ENCODE assay signal across 11 cellular contexts in genomic region chr21:43355925-43356289, GRCh38.
DNase-seq lines count a peak whose midpoint lies in the region; ATAC-seq and TF ChIP-seq lines count a peak whose summit lies in the region.
"Had no signal": no experiment of that assay in that cellular context is flagged by ENCODE, and none has a peak within 500 bp of the region (broad histone marks: within the 10 kb centered on the region; RNA-seq: fewer than 3 reads in every experiment).

No MANE protein-coding gene starts in this region.

- H3K27me3 Mint-ChIP-seq in GM23338 (ENCODE audit: insufficient read depth, low read depth, poor library complexity) (peaks cover 12% of the 10 kb centered on the region), WTC11 (ENCODE audit: low read depth) (no peaks in the 10 kb centered on the region), T-cell (no peaks in the 10 kb centered on the region)

- H3K27me3 ChIP-seq in BLaER1 treated with 17β-estradiol and CSF1 and Interleukin-3, amounts not matched to agents 10 nM and 100 nM = 0 out of 22 replicates have a peak, but pooled peaks cover 0 to 7% (median 0%) of the 10 kb centered on the region in 11 experiments
- no peaks in the 10 kb centered on the region for H3K27me3 ChIP-seq in GM23338 (ENCODE audit: insufficient read depth)
- H3K27me3 ChIP-seq in GM23248 (replicated peaks; ENCODE audit: insufficient read depth) = no peaks in the 10 kb centered on the region

- no peaks in the 10 kb centered on the region for H3K9me2 ChIP-seq in GM23338 (ENCODE audit: insufficient read depth)
- H3K9me2 ChIP-seq in GM23248 (ENCODE audit: insufficient read depth) = no peaks in the 10 kb centered on the region

- POLR2A ChIA-PET in WTC11 (lab: Charles Lee) (no interaction called here), T-cell (lab: Charles Lee) (no interaction called here)

- H3K36me3 ChIP-seq in BLaER1 treated with 17β-estradiol and CSF1 and Interleukin-3, amounts not matched to agents 10 nM and 100 nM = no peaks in the 10 kb centered on the region
- H3K36me3 ChIP-seq in GM23338 (ENCODE audit: insufficient read depth) (no peaks in the 10 kb centered on the region), GM23248 (ENCODE audit: low read depth) (no peaks in the 10 kb centered on the region)

- 81% methylated on average over 7 of the region's 7 CpGs for WGBS in GM23248 (ENCODE audit: low coverage in 1 of 2, low lambda C conversion rate in 2 of 2, missing lambda C conversion rate in 2 of 2), 2 experiments

- peak overlapping the region in 1 of 11 experiments; percentile 19; a peak in 1 of 22 replicates for H3K9ac ChIP-seq in BLaER1 treated with 17β-estradiol and CSF1 and Interleukin-3, amounts not matched to agents 10 nM and 100 nM
- H3K9ac ChIP-seq in GM23248 = no peak overlapping the region

- in situ Hi-C loops in GM23248 (cut with MboI) = no loop called here

- TF ChIP-seq CTCF in 22Rv1 (IDR thresholded peaks at IDR 0.05) = peak; percentile 60
- peak in 1 of 2 experiments; percentile 18; a peak in 1 of 4 replicates for TF ChIP-seq CTCF in GM23338 (conservative IDR thresholded peaks at IDR 0.05; ENCODE audit: low read depth in 2 of 2)
- no peak for TF ChIP-seq CTCF in WTC11 (IDR thresholded peaks at IDR 0.05)

- ATAC-seq in GM23338 = peak; percentile 18
- ATAC-seq in WTC11 = no peak
- no peak for ATAC-seq in T-cell (replicated peaks in 1 of 4)
- ATAC-seq: activated T-cell treated with anti-CD3 and anti-CD28 coated beads, Interleukin-2, amount 50 U/mL, for 4 hours had no signal

- H4K20me1 ChIP-seq in BLaER1 treated with 17β-estradiol and CSF1 and Interleukin-3, amounts not matched to agents 10 nM and 100 nM = no peaks in the 10 kb centered on the region; a peak in 1 of 22 replicates
- no peaks in the 10 kb centered on the region for H4K20me1 ChIP-seq in GM23338 (replicated peaks; ENCODE audit: insufficient read depth)
- H4K20me1 ChIP-seq in GM23248 (ENCODE audit: insufficient read depth) = no peaks in the 10 kb centered on the region

- H3K4me1 Mint-ChIP-seq in GM23338 (peaks cover 6% of the 10 kb centered on the region), WTC11 (0 out of 2 replicates have a peak, but pooled peaks cover under 1% of the 10 kb centered on the region), T-cell (peaks cover under 1 to 6% (median 6%) of the 10 kb centered on the region in 3 donors)

- no peak overlapping the region for H3K4me3 ChIP-seq in BLaER1 treated with 17β-estradiol and CSF1 and Interleukin-3, amounts not matched to agents 10 nM and 100 nM
- H3K4me3 ChIP-seq in GM23338 (no peak overlapping the region), GM23248 (no peak overlapping the region)

- H3K27ac Mint-ChIP-seq in GM23338 (no peak overlapping the region), WTC11 (no peak overlapping the region), T-cell (no peak overlapping the region)

- peaks cover 73 to 83% (median 81%) of the 10 kb centered on the region in 10 experiments for H3K4me1 ChIP-seq in BLaER1 treated with 17β-estradiol and CSF1 and Interleukin-3, amounts not matched to agents 10 nM and 100 nM
- H3K4me1 ChIP-seq in GM23338 (ENCODE audit: insufficient read depth) (no peaks in the 10 kb centered on the region), GM23248 (ENCODE audit: insufficient read depth) (peaks cover under 1% of the 10 kb centered on the region)

- H3K36me3 Mint-ChIP-seq in GM23338 (ENCODE audit: low read depth) (no peaks in the 10 kb centered on the region), WTC11 (no peaks in the 10 kb centered on the region), T-cell (no peaks in the 10 kb centered on the region)

- peaks cover 0 to 5% (median 0%) of the 10 kb centered on the region in 11 experiments; a peak in 2 of 22 replicates for H3K9me3 ChIP-seq in BLaER1 treated with 17β-estradiol and CSF1 and Interleukin-3, amounts not matched to agents 10 nM and 100 nM (replicated peaks in 1 of 11)
- H3K9me3 ChIP-seq in GM23248 (ENCODE audit: low read depth) = no peaks in the 10 kb centered on the region

- H3K4me3 Mint-ChIP-seq in GM23338 = no peak overlapping the region
- H3K4me3 Mint-ChIP-seq in WTC11 = no peak overlapping the region
- no peak overlapping the region for H3K4me3 Mint-ChIP-seq in T-cell
- H3K4me3 Mint-ChIP-seq: activated T-cell treated with anti-CD3 and anti-CD28 coated beads, Interleukin-2, amount 50 U/mL, for 4 hours had no signal

- peak overlapping the region; percentile 38 to 88 (median 78) for H3K4me2 ChIP-seq in BLaER1 treated with 17β-estradiol and CSF1 and Interleukin-3, amounts not matched to agents 10 nM and 100 nM
- H3K4me2 ChIP-seq in GM23338 (no peak overlapping the region), GM23248 (ENCODE audit: unreplicated experiment) (no peak overlapping the region)

- no peak for DNase-seq in GM23338 (ENCODE audit: low spot score)
- DNase-seq in WTC11 (ENCODE audit: low spot score) = no peak
- no peak for DNase-seq in middle frontal gyrus (ENCODE audit: extremely low spot score, low spot score)
- DNase-seq in T-cell = no peak
- DNase-seq in activated effector memory CD4-positive, alpha-beta T cell treated with anti-CD3 and anti-CD28 coated beads, Interleukin-2, amount 50 U/mL, for 16 hours = no peak
- DNase-seq in GM23248 = no peak
- DNase-seq: activated T-cell treated with anti-CD3 and anti-CD28 coated beads, Interleukin-2, amount 50 U/mL, for 4 hours; KBM-7; substantia nigra had no signal

- H3K9me3 Mint-ChIP-seq in GM23338 (no peaks in the 10 kb centered on the region; the same call in 2 of the 3 replicates), WTC11 (peaks cover 4% of the 10 kb centered on the region; the same call in 1 of the 2 replicates), T-cell (no peaks in the 10 kb centered on the region)
- H3K9me3 Mint-ChIP-seq: activated T-cell treated with anti-CD3 and anti-CD28 coated beads, Interleukin-2, amount 50 U/mL, for 4 hours had no signal

- H3K27ac ChIP-seq in 22Rv1 (no peak overlapping the region), GM23338 (ENCODE audit: low read depth) (no peak overlapping the region), GM23248 (no peak overlapping the region)
- H3K27ac ChIP-seq in BLaER1 treated with 17β-estradiol and CSF1 and Interleukin-3, amounts not matched to agents 10 nM and 100 nM = no peak overlapping the region; a peak in 1 of 22 replicates

- CTCF ChIA-PET in WTC11 (lab: Charles Lee) (interaction anchor here (1.4 kb wide), 1 partner anchor 43 kb away, joined by 4 read pairs; no protein-coding TSS in a partner anchor), T-cell (lab: Charles Lee) (no interaction called here)

- no peak overlapping the region for H2AFZ ChIP-seq in GM23338
- no peak overlapping the region for H2AFZ ChIP-seq in GM23248

- H3F3A ChIP-seq in GM23338 (replicated peaks; ENCODE audit: low read depth) = no peaks in the 10 kb centered on the region
- no peaks in the 10 kb centered on the region for H3F3A ChIP-seq in GM23248 (ENCODE audit: insufficient read depth)

- H3K79me2 ChIP-seq in GM23338 (replicated peaks; ENCODE audit: insufficient read depth) = no peaks in the 10 kb centered on the region
- H3K79me2 ChIP-seq in GM23248 (ENCODE audit: insufficient read depth) = no peaks in the 10 kb centered on the region

TF ChIP-seq in GM23338, 12 proteins besides CTCF, POLR2A, EP300 and RAD21 (continues in another document):
- TF ChIP-seq JUNB (IDR thresholded peaks at IDR 0.05; ENCODE audit: unreplicated experiment) (no peak), POLR2AphosphoS5 (IDR thresholded peaks at IDR 0.05; ENCODE audit: low read depth) (no peak), NANOG (IDR thresholded peaks at IDR 0.05; ENCODE audit: borderline replicate concordance) (no peak), CREB1 (CRISPR knock-in tag; IDR thresholded peaks at IDR 0.05; ENCODE audit: low read depth) (no peak), EZH2phosphoT487 (IDR thresholded peaks at IDR 0.05; ENCODE audit: unreplicated experiment) (no peak), EZH2 (IDR thresholded peaks at IDR 0.05; ENCODE audit: low read depth, unreplicated experiment) (no peak), ZNF331 (CRISPR knock-in tag; IDR thresholded peaks at IDR 0.05; ENCODE audit: low read depth) (no peak)
- TF ChIP-seq, protein P1, sequence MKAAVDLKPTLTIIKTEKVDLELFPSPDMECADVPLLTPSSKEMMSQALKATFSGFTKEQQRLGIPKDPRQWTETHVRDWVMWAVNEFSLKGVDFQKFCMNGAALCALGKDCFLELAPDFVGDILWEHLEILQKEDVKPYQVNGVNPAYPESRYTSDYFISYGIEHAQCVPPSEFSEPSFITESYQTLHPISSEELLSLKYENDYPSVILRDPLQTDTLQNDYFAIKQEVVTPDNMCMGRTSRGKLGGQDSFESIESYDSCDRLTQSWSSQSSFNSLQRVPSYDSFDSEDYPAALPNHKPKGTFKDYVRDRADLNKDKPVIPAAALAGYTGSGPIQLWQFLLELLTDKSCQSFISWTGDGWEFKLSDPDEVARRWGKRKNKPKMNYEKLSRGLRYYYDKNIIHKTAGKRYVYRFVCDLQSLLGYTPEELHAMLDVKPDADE (IDR thresholded peaks at IDR 0.05) = no peak

TF ChIP-seq in WTC11, 78 proteins besides CTCF, POLR2A, EP300 and RAD21:
- TF ChIP-seq ZNF232 (CRISPR knock-in tag; IDR thresholded peaks at IDR 0.05) (no peak), GABPB1 (CRISPR knock-in tag; IDR thresholded peaks at IDR 0.05) (peak; percentile 43; the same call in 1 of the 2 replicates)
TF ChIP-seq in WTC11: peak in this region for 1.

Comparison
In these comparisons a context has a peak if more than half of its experiments do, and no peak if none do; other contexts are left out.
1. H3K4me2 ChIP-seq: peak in BLaER1 treated with 17β-estradiol and CSF1 and Interleukin-3, amounts not matched to agents 10 nM and 100 nM (11 of 11); none in GM23338 (single experiment) and GM23248 (single experiment).